35 cellular contexts compared by ENCODE assay signal in genomic region chr11:13150487-13150886, GRCh38.
"Had no signal": no experiment of that assay in that cellular context is flagged by ENCODE, and none has a peak within 500 bp of the region (broad histone marks: within the 10 kb centered on the region; RNA-seq: fewer than 3 reads in every experiment).

No MANE protein-coding gene starts in this region.

- H3K4me3 ChIP-seq: adrenal gland, body of pancreas, cardiac muscle cell, colonic mucosa had no signal

- H3K9me3 Mint-ChIP-seq: activated naive CD8-positive, alpha-beta T cell treated with anti-CD3 and anti-CD28 coated beads, Interleukin-2, amount 50 U/mL, for 24 hours; activated T-cell treated with anti-CD3 and anti-CD28 coated beads, Interleukin-2, amount 50 U/mL, for 4 hours; activated T-helper 17 cell treated with anti-CD3 and anti-CD28 coated beads, Interleukin-2, amount 50 U/mL, for 72 hours had no signal

- H3K4me3 Mint-ChIP-seq: activated B cell treated with CpG ODN at 0.5 μM for 24 hours; activated CD8-positive, alpha-beta T cell treated with anti-CD3 and anti-CD28 coated beads for 36 hours; activated naive CD4-positive, alpha-beta T cell treated with anti-CD3 and anti-CD28 coated beads, Interleukin-2, amount 50 U/mL, for 24 hours; activated naive CD8-positive, alpha-beta T cell treated with anti-CD3 and anti-CD28 coated beads for 36 hours; activated naive CD8-positive, alpha-beta T cell treated with anti-CD3 and anti-CD28 coated beads, Interleukin-2, amount 50 U/mL, for 24 hours; activated T-cell treated with anti-CD3 and anti-CD28 coated beads, Interleukin-2, amount 50 U/mL, for 4 hours; activated T-helper 17 cell treated with anti-CD3 and anti-CD28 coated beads, Interleukin-2, amount 50 U/mL, for 72 hours; T-helper 17 cell; T-helper 2 cell treated with Interferon-gamma antibody and Interleukin-4, amounts not matched to agents 5 μg/mL and 100 μg/mL, for 36 hours had no signal

- H3K9me3 ChIP-seq: body of pancreas, colonic mucosa had no signal

- H3K27me3 ChIP-seq: body of pancreas, cardiac muscle cell, colonic mucosa had no signal

- H3K27ac Mint-ChIP-seq: activated B cell treated with CpG ODN at 0.5 μM for 24 hours; activated CD8-positive, alpha-beta T cell treated with anti-CD3 and anti-CD28 coated beads for 36 hours; activated naive CD4-positive, alpha-beta T cell treated with anti-CD3 and anti-CD28 coated beads, Interleukin-2, amount 50 U/mL, for 24 hours; activated naive CD8-positive, alpha-beta T cell treated with anti-CD3 and anti-CD28 coated beads for 36 hours; activated naive CD8-positive, alpha-beta T cell treated with anti-CD3 and anti-CD28 coated beads, Interleukin-2, amount 50 U/mL, for 24 hours; activated T-helper 17 cell treated with anti-CD3 and anti-CD28 coated beads, Interleukin-2, amount 50 U/mL, for 72 hours; T-helper 2 cell treated with Interferon-gamma antibody and Interleukin-4, amounts not matched to agents 5 μg/mL and 100 μg/mL, for 36 hours had no signal

- H3K36me3 Mint-ChIP-seq: activated naive CD4-positive, alpha-beta T cell treated with anti-CD3 and anti-CD28 coated beads, Interleukin-2, amount 50 U/mL, for 24 hours; activated naive CD8-positive, alpha-beta T cell treated with anti-CD3 and anti-CD28 coated beads for 36 hours had no signal

- H3K4me1 Mint-ChIP-seq: activated B cell treated with CpG ODN at 0.5 μM for 24 hours; activated naive CD4-positive, alpha-beta T cell treated with anti-CD3 and anti-CD28 coated beads, Interleukin-2, amount 50 U/mL, for 24 hours; activated naive CD8-positive, alpha-beta T cell treated with anti-CD3 and anti-CD28 coated beads for 36 hours; activated naive CD8-positive, alpha-beta T cell treated with anti-CD3 and anti-CD28 coated beads, Interleukin-2, amount 50 U/mL, for 24 hours; activated T-helper 17 cell treated with anti-CD3 and anti-CD28 coated beads, Interleukin-2, amount 50 U/mL, for 72 hours had no signal

- H3K4me1 ChIP-seq: adrenal gland, body of pancreas, colonic mucosa had no signal

- FAIRE-seq: endometrium, endothelial cell of umbilical vein, frontal cortex had no signal

- H3K36me3 ChIP-seq: adrenal gland, cardiac muscle cell, colonic mucosa, WERI-Rb-1 had no signal

- ATAC-seq: activated CD4-positive, CD25-positive, alpha-beta regulatory T cell treated with anti-CD3 and anti-CD28 coated beads, Interleukin-2, amount 50 U/mL, for 24 hours; activated CD8-positive, alpha-beta T cell treated with anti-CD3 and anti-CD28 coated beads for 36 hours; activated naive CD8-positive, alpha-beta T cell treated with anti-CD3 and anti-CD28 coated beads, Interleukin-2, amount 50 U/mL, for 24 hours; activated T-cell treated with anti-CD3 and anti-CD28 coated beads, Interleukin-2, amount 50 U/mL, for 4 hours; activated T-helper 17 cell treated with anti-CD3 and anti-CD28 coated beads, Interleukin-2, amount 50 U/mL, for 72 hours; body of pancreas; T-helper 17 cell had no signal

- DNase-seq: activated B cell treated with CpG ODN at 0.5 μM for 24 hours; activated CD4-positive, alpha-beta T cell treated with anti-CD3 and anti-CD28 coated beads for 48 hours; activated CD4-positive, alpha-beta T cell treated with anti-CD3 and anti-CD28 coated beads, Interleukin-2, amount 50 U/mL, for 1 hour; activated CD4-positive, alpha-beta T cell treated with anti-CD3 and anti-CD28 coated beads, Interleukin-2, amount 50 U/mL, for 48 hours; activated CD8-positive, alpha-beta memory T cell treated with anti-CD3 and anti-CD28 coated beads for 24 hours; activated CD8-positive, alpha-beta T cell treated with anti-CD3 and anti-CD28 coated beads for 36 hours; activated effector memory CD4-positive, alpha-beta T cell treated with Interleukin-2 at 50 U/mL for 16 hours; activated gamma-delta T cell treated with Interleukin-2 at 50 U/mL for 16 hours; activated naive CD4-positive, alpha-beta T cell treated with Interleukin-2 at 50 U/mL for 16 hours; activated naive CD8-positive, alpha-beta T cell treated with anti-CD3 and anti-CD28 coated beads for 36 hours; activated naive CD8-positive, alpha-beta T cell treated with anti-CD3 and anti-CD28 coated beads, Interleukin-2, amount 50 U/mL, for 24 hours; activated T-cell treated with anti-CD3 and anti-CD28 coated beads, Interleukin-2, amount 50 U/mL, for 4 hours; adrenal gland; amygdala; aorta; body of pancreas; central memory CD4-positive, alpha-beta T cell; cerebellar nuclear complex; colonic mucosa; effector CD8-positive, alpha-beta T cell; foreskin fibroblast; head of caudate nucleus; T-helper 1 cell; T-helper 17 cell; T1000; WERI-Rb-1 had no signal

- H3K27ac ChIP-seq: adrenal gland, body of pancreas, cardiac muscle cell, colonic mucosa, epithelial cell of prostate, WERI-Rb-1 had no signal
